20 cellular contexts compared by ENCODE assay signal in the genomic region with DNA sequence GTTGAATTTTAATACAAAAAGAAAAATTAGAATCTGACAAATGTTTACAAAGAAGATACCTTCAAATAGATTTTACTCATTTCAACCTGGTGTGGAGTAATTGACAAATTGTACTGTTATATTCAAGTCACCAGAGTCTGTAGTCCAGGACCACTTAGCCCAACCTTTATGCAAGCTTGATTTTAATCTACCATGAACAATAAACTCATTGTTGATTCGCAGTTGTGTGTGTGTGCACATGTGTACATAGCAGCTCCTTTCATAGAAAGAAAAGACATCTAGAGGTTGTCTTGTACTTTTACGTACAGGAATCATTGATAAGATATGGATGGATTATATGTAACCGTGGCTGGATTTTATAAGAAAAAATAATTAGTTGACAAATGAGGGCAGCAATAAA. TPM values are rescaled to one million over a fixed set of nuclear protein-coding genes. Genes with fewer than 3 reads are reported as not detected.
DNase-seq lines count a peak whose midpoint lies in the region; ATAC-seq lines count a peak whose summit lies in the region.
"Had no signal": no experiment of that assay in that cellular context is flagged by ENCODE, and none has a peak within 500 bp of the region (broad histone marks: within the 10 kb centered on the region; RNA-seq: fewer than 3 reads in every experiment).

No MANE protein-coding gene starts in this region.

- ATAC-seq in activated T-helper 17 cell treated with anti-CD3 and anti-CD28 coated beads, Interleukin-2, amount 50 U/mL, for 72 hours (replicated peaks): no peak
- ATAC-seq: GM12878 had no signal

- no peak overlapping the region for H3K27ac Mint-ChIP-seq in activated CD4-positive, alpha-beta T cell treated with anti-CD3 and anti-CD28 coated beads, Interleukin-2, amount 10 ng/mL, durations not matched to agents 24 days and 14 days
- H3K27ac Mint-ChIP-seq in activated CD4-positive, alpha-beta T cell treated with anti-CD3 and anti-CD28 coated beads, Interleukin-2, amount 10 ng/mL, durations not matched to agents 7 days and 5 days: no peak overlapping the region
- no peak overlapping the region for H3K27ac Mint-ChIP-seq in activated T-helper 17 cell treated with anti-CD3 and anti-CD28 coated beads, Interleukin-2, amount 50 U/mL, for 72 hours
- H3K27ac Mint-ChIP-seq: CD4-positive, CD25-positive, alpha-beta regulatory T cell; CD8-positive, alpha-beta memory T cell had no signal

- CTCF ChIA-PET in activated CD4-positive, alpha-beta T cell treated with anti-CD3 and anti-CD28 coated beads, Interleukin-2, amount 10 ng/mL, durations not matched to agents 7 days and 5 days (lab: Charles Lee): no interaction called here

- peaks cover 60% of the 10 kb centered on the region for H3K27me3 Mint-ChIP-seq in activated CD4-positive, alpha-beta T cell treated with anti-CD3 and anti-CD28 coated beads, Interleukin-2, amount 10 ng/mL, durations not matched to agents 24 days and 14 days
- peaks cover 9% of the 10 kb centered on the region for H3K27me3 Mint-ChIP-seq in activated CD4-positive, alpha-beta T cell treated with anti-CD3 and anti-CD28 coated beads, Interleukin-2, amount 10 ng/mL, durations not matched to agents 7 days and 5 days
- H3K27me3 Mint-ChIP-seq in activated T-helper 17 cell treated with anti-CD3 and anti-CD28 coated beads, Interleukin-2, amount 50 U/mL, for 72 hours: peaks cover 13% of the 10 kb centered on the region

- H3K4me1 Mint-ChIP-seq in activated CD4-positive, alpha-beta T cell treated with anti-CD3 and anti-CD28 coated beads, Interleukin-2, amount 10 ng/mL, durations not matched to agents 24 days and 14 days: no peaks in the 10 kb centered on the region
- no peaks in the 10 kb centered on the region for H3K4me1 Mint-ChIP-seq in activated CD4-positive, alpha-beta T cell treated with anti-CD3 and anti-CD28 coated beads, Interleukin-2, amount 10 ng/mL, durations not matched to agents 7 days and 5 days
- no peaks in the 10 kb centered on the region for H3K4me1 Mint-ChIP-seq in activated T-helper 17 cell treated with anti-CD3 and anti-CD28 coated beads, Interleukin-2, amount 50 U/mL, for 72 hours
- H3K4me1 Mint-ChIP-seq: CD4-positive, CD25-positive, alpha-beta regulatory T cell; CD8-positive, alpha-beta memory T cell had no signal

- intact Hi-C loops in activated CD4-positive, alpha-beta T cell treated with anti-CD3 and anti-CD28 coated beads, Interleukin-2, amount 10 ng/mL, durations not matched to agents 24 days and 14 days (cut with micrococcal nuclease): no loop called here

- no peaks in the 10 kb centered on the region for H3K36me3 Mint-ChIP-seq in activated CD4-positive, alpha-beta T cell treated with anti-CD3 and anti-CD28 coated beads, Interleukin-2, amount 10 ng/mL, durations not matched to agents 24 days and 14 days (ENCODE audit: low read depth)
- no peaks in the 10 kb centered on the region for H3K36me3 Mint-ChIP-seq in activated CD4-positive, alpha-beta T cell treated with anti-CD3 and anti-CD28 coated beads, Interleukin-2, amount 10 ng/mL, durations not matched to agents 7 days and 5 days (ENCODE audit: low read depth)
- H3K36me3 Mint-ChIP-seq in activated T-helper 17 cell treated with anti-CD3 and anti-CD28 coated beads, Interleukin-2, amount 50 U/mL, for 72 hours (ENCODE audit: low read depth): no peaks in the 10 kb centered on the region
- H3K36me3 Mint-ChIP-seq: CD4-positive, CD25-positive, alpha-beta regulatory T cell; CD8-positive, alpha-beta memory T cell had no signal

- H3K4me3 Mint-ChIP-seq in activated CD4-positive, alpha-beta T cell treated with anti-CD3 and anti-CD28 coated beads, Interleukin-2, amount 10 ng/mL, durations not matched to agents 24 days and 14 days: no peak overlapping the region
- no peak overlapping the region for H3K4me3 Mint-ChIP-seq in activated CD4-positive, alpha-beta T cell treated with anti-CD3 and anti-CD28 coated beads, Interleukin-2, amount 10 ng/mL, durations not matched to agents 7 days and 5 days
- H3K4me3 Mint-ChIP-seq in activated T-helper 17 cell treated with anti-CD3 and anti-CD28 coated beads, Interleukin-2, amount 50 U/mL, for 72 hours: no peak overlapping the region
- H3K4me3 Mint-ChIP-seq: CD4-positive, CD25-positive, alpha-beta regulatory T cell; CD8-positive, alpha-beta memory T cell had no signal

- H3K9me3 Mint-ChIP-seq in activated CD4-positive, alpha-beta T cell treated with anti-CD3 and anti-CD28 coated beads, Interleukin-2, amount 10 ng/mL, durations not matched to agents 24 days and 14 days: no peaks in the 10 kb centered on the region
- no peaks in the 10 kb centered on the region for H3K9me3 Mint-ChIP-seq in activated CD4-positive, alpha-beta T cell treated with anti-CD3 and anti-CD28 coated beads, Interleukin-2, amount 10 ng/mL, durations not matched to agents 7 days and 5 days
- H3K9me3 Mint-ChIP-seq in activated T-helper 17 cell treated with anti-CD3 and anti-CD28 coated beads, Interleukin-2, amount 50 U/mL, for 72 hours: no peaks in the 10 kb centered on the region
- H3K9me3 Mint-ChIP-seq: CD4-positive, CD25-positive, alpha-beta regulatory T cell; CD8-positive, alpha-beta memory T cell had no signal

- DNase-seq in activated CD4-positive, alpha-beta T cell treated with anti-CD3 and anti-CD28 coated beads, Interleukin-2, amount 10 ng/mL, durations not matched to agents 24 days and 14 days: peak; percentile 40
- DNase-seq in activated CD4-positive, alpha-beta T cell treated with anti-CD3 and anti-CD28 coated beads, Interleukin-2, amount 10 ng/mL, durations not matched to agents 7 days and 5 days: no peak
- DNase-seq in NCI-H526 (lab: John Stamatoyannopoulos, UW) (peak; percentile 83 to 89), dedifferentiated amniotic fluid mesenchymal stem cell (ENCODE audit: extremely low spot score) (peak; percentile 13), ureter (ENCODE audit: low spot score) (no peak)
- no peak for DNase-seq in activated T-cell treated with anti-CD3 and anti-CD28 coated beads, Interleukin-2, amount 50 U/mL, for 1 hour
- DNase-seq: ACHN; BE2C; C1 segment of cervical spinal cord; CD4-positive, CD25-positive, alpha-beta regulatory T cell; CD8-positive, alpha-beta memory T cell; COR-L47; DMS 273 treated with DMSO at 0.1 percent for 48 hours; DMS53; DND-41; EL; HCEC 1CT; IMR-90 had no signal

- POLR2A ChIA-PET in activated CD4-positive, alpha-beta T cell treated with anti-CD3 and anti-CD28 coated beads, Interleukin-2, amount 10 ng/mL, durations not matched to agents 7 days and 5 days (lab: Charles Lee): no interaction called here

RNA-seq across cellular contexts. Expression of a gene that starts 20.7 kb away (rescaled TPM):
- 2.4 and 2.7 TPM in 2 replicates for total RNA-seq in activated CD4-positive, alpha-beta T cell treated with anti-CD3 and anti-CD28 coated beads, Interleukin-2, amount 10 ng/mL, durations not matched to agents 24 days and 14 days
- 1 to 10 TPM; 1.5 to 2.1 TPM for total RNA-seq in activated CD4-positive, alpha-beta T cell treated with anti-CD3 and anti-CD28 coated beads, Interleukin-2, amount 10 ng/mL, durations not matched to agents 7 days and 5 days
- 1 to 10 TPM; 1.8 to 3.7 TPM for total RNA-seq in activated T-helper 17 cell treated with anti-CD3 and anti-CD28 coated beads, Interleukin-2, amount 50 U/mL, for 72 hours
- 7.7 TPM for total RNA-seq in ureter

Comparison
In these comparisons a context has a peak if more than half of its experiments do, and no peak if none do; other contexts are left out.
1. DNase-seq: peak in activated CD4-positive, alpha-beta T cell treated with anti-CD3 and anti-CD28 coated beads, Interleukin-2, amount 10 ng/mL, durations not matched to agents 24 days and 14 days (single experiment), NCI-H526 (2 of 2) and dedifferentiated amniotic fluid mesenchymal stem cell (single experiment); none in activated CD4-positive, alpha-beta T cell treated with anti-CD3 and anti-CD28 coated beads, Interleukin-2, amount 10 ng/mL, durations not matched to agents 7 days and 5 days (single experiment), activated T-cell treated with anti-CD3 and anti-CD28 coated beads, Interleukin-2, amount 50 U/mL, for 1 hour (single experiment) and ureter (single experiment).